Comparison of ENCODE assay signal across 11 cellular contexts in genomic region chr13:98536729-98537128, GRCh38. TPM values are rescaled to one million over a fixed set of nuclear protein-coding genes. Genes with fewer than 3 reads are reported as not detected.
DNase-seq lines count a peak whose midpoint lies in the region; ATAC-seq lines count a peak whose summit lies in the region.
"Had no signal": no experiment of that assay in that cellular context is flagged by ENCODE, and none has a peak within 500 bp of the region (broad histone marks: within the 10 kb centered on the region; RNA-seq: fewer than 3 reads in every experiment).

No MANE protein-coding gene starts in this region.

- H3K9me3 Mint-ChIP-seq in stimulated activated naive CD8-positive, alpha-beta T cell treated with anti-CD3 and anti-CD28 coated beads, Interleukin-15, amount 100 ng/mL, for 72 hours = no peaks in the 10 kb centered on the region
- H3K9me3 Mint-ChIP-seq in activated naive CD8-positive, alpha-beta T cell treated with anti-CD3 and anti-CD28 coated beads, Interleukin-2, amount 50 U/mL, for 24 hours = no peaks in the 10 kb centered on the region
- peaks cover 0 to 1% (median 0%) of the 10 kb centered on the region in 11 donors for H3K9me3 Mint-ChIP-seq in naive thymus-derived CD4-positive, alpha-beta T cell

- no peak overlapping the region for H3K27ac ChIP-seq in naive thymus-derived CD4-positive, alpha-beta T cell (ENCODE audit: low read depth, low read length)

- no peaks in the 10 kb centered on the region for H3K27me3 ChIP-seq in naive thymus-derived CD4-positive, alpha-beta T cell (ENCODE audit: control insufficient read depth in 2 of 2, insufficient read depth in 2 of 2, low read length in 2 of 2)

- no peaks in the 10 kb centered on the region for H3K27me3 Mint-ChIP-seq in stimulated activated naive CD8-positive, alpha-beta T cell treated with anti-CD3 and anti-CD28 coated beads, Interleukin-15, amount 100 ng/mL, for 72 hours
- H3K27me3 Mint-ChIP-seq in activated naive CD8-positive, alpha-beta T cell treated with anti-CD3 and anti-CD28 coated beads, Interleukin-2, amount 50 U/mL, for 24 hours = no peaks in the 10 kb centered on the region
- H3K27me3 Mint-ChIP-seq in naive thymus-derived CD4-positive, alpha-beta T cell = no peaks in the 10 kb centered on the region

- no peak for ATAC-seq in stimulated activated naive CD8-positive, alpha-beta T cell treated with anti-CD3 and anti-CD28 coated beads, Interleukin-15, amount 100 ng/mL, for 72 hours
- ATAC-seq in stimulated activated naive CD8-positive, alpha-beta T cell treated with anti-CD3 and anti-CD28 coated beads, Interleukin-15, Interleukin-2, amounts not matched to agents 100 U/mL and 50 U/mL, for 24 hours = no peak
- ATAC-seq in activated naive CD8-positive, alpha-beta T cell treated with anti-CD3 and anti-CD28 coated beads, Interleukin-2, amount 50 U/mL, for 24 hours = no peak
- no peak for ATAC-seq in naive thymus-derived CD4-positive, alpha-beta T cell
- ATAC-seq in HG03039 (IDR thresholded peaks at IDR 0.05; ENCODE audit: unreplicated experiment) (no peak), GM18502 (IDR thresholded peaks at IDR 0.05; ENCODE audit: poor library complexity, unreplicated experiment) (no peak)

- H3K4me3 ChIP-seq in naive thymus-derived CD4-positive, alpha-beta T cell (ENCODE audit: low read length) = no peak overlapping the region

- CTCF ChIA-PET in naive thymus-derived CD4-positive, alpha-beta T cell (lab: Charles Lee) = interaction anchor here (0.6 kb wide), 1 partner anchor 103 kb away, joined by 4 read pairs; no protein-coding TSS in a partner anchor

- POLR2A ChIA-PET in naive thymus-derived CD4-positive, alpha-beta T cell (lab: Charles Lee) = interaction anchor here (1.4 kb wide), 1 partner anchor 40 kb away, joined by 4 read pairs; no protein-coding TSS in a partner anchor

- peaks cover 48 to 50% of the 10 kb centered on the region in 2 donors for H3K4me1 ChIP-seq in naive thymus-derived CD4-positive, alpha-beta T cell (ENCODE audit: control insufficient read depth in 2 of 2, insufficient read depth in 2 of 2, low read length in 2 of 2)

- H3K4me1 Mint-ChIP-seq in stimulated activated naive CD8-positive, alpha-beta T cell treated with anti-CD3 and anti-CD28 coated beads, Interleukin-15, amount 100 ng/mL, for 72 hours = peaks cover 95% of the 10 kb centered on the region
- peaks cover 90% of the 10 kb centered on the region for H3K4me1 Mint-ChIP-seq in activated naive CD8-positive, alpha-beta T cell treated with anti-CD3 and anti-CD28 coated beads, Interleukin-2, amount 50 U/mL, for 24 hours
- H3K4me1 Mint-ChIP-seq in naive thymus-derived CD4-positive, alpha-beta T cell = peaks cover 70 to 96% (median 94%) of the 10 kb centered on the region in 7 donors

- no peak for DNase-seq in stimulated activated naive CD8-positive, alpha-beta T cell treated with anti-CD3 and anti-CD28 coated beads, Interleukin-15, amount 100 ng/mL, for 72 hours
- DNase-seq in stimulated activated naive CD8-positive, alpha-beta T cell treated with anti-CD3 and anti-CD28 coated beads, Interleukin-15, Interleukin-2, amounts not matched to agents 100 U/mL and 50 U/mL, for 24 hours = no peak
- DNase-seq in activated naive CD8-positive, alpha-beta T cell treated with anti-CD3 and anti-CD28 coated beads, Interleukin-2, amount 50 U/mL, for 24 hours = no peak
- DNase-seq in naive thymus-derived CD4-positive, alpha-beta T cell = no peak
- DNase-seq in OCI-M1 (lab: John Stamatoyannopoulos, UW) = no peak
- DNase-seq in amygdala (lab: John Stamatoyannopoulos, UW) = no peak
- DNase-seq: DMS79; NCI-H226; stimulated activated CD4-positive, alpha-beta T cell treated with anti-CD3 and anti-CD28 coated beads, Interleukin-4, amount 100 ng/mL, for 4 hours had no signal

- peak overlapping the region; percentile 43 to 67 for H3K4me3 Mint-ChIP-seq in stimulated activated naive CD8-positive, alpha-beta T cell treated with anti-CD3 and anti-CD28 coated beads, Interleukin-15, amount 100 ng/mL, for 72 hours
- no peak overlapping the region for H3K4me3 Mint-ChIP-seq in activated naive CD8-positive, alpha-beta T cell treated with anti-CD3 and anti-CD28 coated beads, Interleukin-2, amount 50 U/mL, for 24 hours
- H3K4me3 Mint-ChIP-seq in naive thymus-derived CD4-positive, alpha-beta T cell = peak overlapping the region in 7 of 10 donors; percentile 2 to 76 (median 46)

- peak overlapping the region; percentile 89 for H3K27ac Mint-ChIP-seq in stimulated activated naive CD8-positive, alpha-beta T cell treated with anti-CD3 and anti-CD28 coated beads, Interleukin-15, amount 100 ng/mL, for 72 hours
- H3K27ac Mint-ChIP-seq in activated naive CD8-positive, alpha-beta T cell treated with anti-CD3 and anti-CD28 coated beads, Interleukin-2, amount 50 U/mL, for 24 hours = peak overlapping the region; percentile 52
- H3K27ac Mint-ChIP-seq in naive thymus-derived CD4-positive, alpha-beta T cell = peak overlapping the region in 6 of 9 donors; percentile 32 to 93 (median 62)

- no peaks in the 10 kb centered on the region for H3K9me3 ChIP-seq in naive thymus-derived CD4-positive, alpha-beta T cell (ENCODE audit: control insufficient read depth in 2 of 3, low read length in 3 of 3)

- H3K36me3 ChIP-seq in naive thymus-derived CD4-positive, alpha-beta T cell (ENCODE audit: control insufficient read depth in 2 of 3, insufficient read depth in 3 of 3, low read length in 3 of 3) = no peaks in the 10 kb centered on the region

- peaks cover 15% of the 10 kb centered on the region for H3K36me3 Mint-ChIP-seq in activated naive CD8-positive, alpha-beta T cell treated with anti-CD3 and anti-CD28 coated beads, Interleukin-2, amount 50 U/mL, for 24 hours (ENCODE audit: low read depth)
- peaks cover 0 to 30% (median 4%) of the 10 kb centered on the region in 5 donors for H3K36me3 Mint-ChIP-seq in naive thymus-derived CD4-positive, alpha-beta T cell

- intact Hi-C loops in naive thymus-derived CD4-positive, alpha-beta T cell (cut with micrococcal nuclease) = no loop called here

RNA-seq across cellular contexts. Expression of gene STK24, which starts 40.2 kb away (rescaled TPM):
- 100 to 1,000 TPM in 3 of 5 experiments, 10 to 100 TPM in 2; 90.1 to 148 (median 121) TPM for total RNA-seq in naive thymus-derived CD4-positive, alpha-beta T cell
- polyA plus RNA-seq in naive thymus-derived CD4-positive, alpha-beta T cell = 10 to 100 TPM; 29.8 to 44.4 TPM
